ENCODE assay signal across 8 cellular contexts in the genomic region with DNA sequence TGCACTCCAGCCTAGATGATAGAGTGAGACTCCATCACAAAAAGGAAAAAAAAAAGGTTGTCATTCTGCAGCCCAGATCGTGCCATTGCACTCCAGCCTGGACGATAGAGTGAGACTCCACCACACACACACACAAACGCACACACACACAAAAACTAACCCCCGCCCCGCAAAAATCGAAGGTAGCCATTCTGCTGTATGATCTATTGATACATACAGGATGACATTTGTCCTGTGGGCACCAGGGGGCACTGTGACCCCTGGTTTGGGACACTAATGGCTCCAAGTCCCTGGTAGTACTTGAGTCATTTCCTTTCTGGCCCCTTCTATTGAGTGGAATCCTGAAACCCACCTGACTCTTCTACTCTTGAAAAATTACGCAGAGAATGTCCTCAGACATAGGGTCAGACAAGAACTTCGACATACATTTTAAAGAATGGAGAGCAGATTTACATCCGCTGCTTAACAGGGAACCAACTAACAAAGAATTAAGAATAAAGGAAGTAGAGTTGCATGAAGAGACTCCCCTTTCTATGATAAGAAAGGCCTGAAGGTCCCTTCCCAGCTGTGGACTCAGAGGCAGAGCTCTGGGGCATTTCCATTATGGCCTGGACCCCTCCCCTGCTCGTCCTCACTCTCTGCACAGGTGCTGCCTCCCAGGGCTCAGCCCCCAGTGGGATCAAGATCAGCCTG. TPM values are rescaled to one million over a fixed set of nuclear protein-coding genes. Genes with fewer than 3 reads are reported as not detected.
DNase-seq lines count a peak whose midpoint lies in the region; ATAC-seq and TF ChIP-seq lines count a peak whose summit lies in the region.

No MANE protein-coding gene starts in this region.

- H3K4ac ChIP-seq in H9 (ENCODE audit: low read depth, low read length): no peak overlapping the region

- H3K27ac Mint-ChIP-seq in CD4-positive, alpha-beta memory T cell: no peak overlapping the region
- H3K27ac Mint-ChIP-seq in H9: no peak overlapping the region

- no peaks in the 10 kb centered on the region for H3K36me3 ChIP-seq in CD4-positive, alpha-beta memory T cell (ENCODE audit: insufficient read depth, low read length)
- H3K36me3 ChIP-seq in PC-9 (ENCODE audit: low read depth) (no peaks in the 10 kb centered on the region), heart right ventricle (no peaks in the 10 kb centered on the region), gastrocnemius medialis (no peaks in the 10 kb centered on the region)

- H3K4me1 ChIP-seq in CD4-positive, alpha-beta memory T cell (ENCODE audit: insufficient read depth, low read length): no peaks in the 10 kb centered on the region
- no peaks in the 10 kb centered on the region for H3K4me1 ChIP-seq in H9 (ENCODE audit: insufficient read depth, low read length)
- no peaks in the 10 kb centered on the region for H3K4me1 ChIP-seq in PC-9 (replicated peaks; ENCODE audit: insufficient read depth)
- H3K4me1 ChIP-seq in heart right ventricle: no peaks in the 10 kb centered on the region
- no peaks in the 10 kb centered on the region for H3K4me1 ChIP-seq in gastrocnemius medialis

- H4K5ac ChIP-seq in H9 (ENCODE audit: insufficient read length, low read depth, low read length): no peak overlapping the region

- H4K91ac ChIP-seq in H9 (ENCODE audit: insufficient read length, low read depth, low read length): no peak overlapping the region

- H4K8ac ChIP-seq in H9 (replicated peaks; ENCODE audit: insufficient read length, low read depth, low read length): no peak overlapping the region

- H2AFZ ChIP-seq in H9 (ENCODE audit: low read length) (no peak overlapping the region), PC-9 (no peak overlapping the region)

- no peak overlapping the region for H3T11ph ChIP-seq in H9 (ENCODE audit: low read length)

- H3K23ac ChIP-seq in H9 (ENCODE audit: insufficient read length, low read depth, low read length): no peak overlapping the region

- H3K9me2 ChIP-seq in PC-9 (ENCODE audit: insufficient read depth): no peaks in the 10 kb centered on the region

- no peak for TF ChIP-seq POLR2A in gastrocnemius medialis (IDR thresholded peaks at IDR 0.05)

- no peak overlapping the region for H2BK120ac ChIP-seq in H9 (ENCODE audit: low read depth, low read length, poor library complexity, severe bottlenecking)

- H2BK12ac ChIP-seq in H9 (ENCODE audit: insufficient read length, low read depth, low read length): no peak overlapping the region

- H3K4me2 ChIP-seq in H9 (ENCODE audit: insufficient read depth, insufficient read length, low read length): no peak overlapping the region
- no peak overlapping the region for H3K4me2 ChIP-seq in PC-9

- no peaks in the 10 kb centered on the region for H3K23me2 ChIP-seq in H9 (ENCODE audit: insufficient read length, low read depth, low read length, poor library complexity, severe bottlenecking)

- H3K18ac ChIP-seq in H9 (ENCODE audit: insufficient read length, low read depth, low read length): no peak overlapping the region

- H3K79me2 ChIP-seq in H9 (ENCODE audit: insufficient read depth, low read length) (no peaks in the 10 kb centered on the region), PC-9 (ENCODE audit: low read depth) (no peaks in the 10 kb centered on the region)

- H3K27ac ChIP-seq in CD4-positive, alpha-beta memory T cell (ENCODE audit: low read depth, low read length): no peak overlapping the region
- H3K27ac ChIP-seq in H9 (ENCODE audit: insufficient read length, low read depth, low read length) (no peak overlapping the region), PC-9 (no peak overlapping the region), heart right ventricle (no peak overlapping the region), gastrocnemius medialis (no peak overlapping the region)

- H2BK15ac ChIP-seq in H9 (ENCODE audit: low read depth, low read length): no peak overlapping the region

- H3K4me3 ChIP-seq in CD4-positive, alpha-beta memory T cell (ENCODE audit: low read length in 2 of 2): no peak overlapping the region
- H3K4me3 ChIP-seq in PC-9: no peak overlapping the region
- no peak overlapping the region for H3K4me3 ChIP-seq in heart right ventricle
- H3K4me3 ChIP-seq in gastrocnemius medialis: no peak overlapping the region

- peaks cover 3 to 6% of the 10 kb centered on the region in 2 donors for H3K27me3 Mint-ChIP-seq in CD4-positive, alpha-beta memory T cell
- H3K27me3 Mint-ChIP-seq in H9 (ENCODE audit: low read depth): peaks cover 100% of the 10 kb centered on the region

- H3K9me3 Mint-ChIP-seq in CD4-positive, alpha-beta memory T cell: peaks cover 0 to 2% (median 0%) of the 10 kb centered on the region in 8 donors
- no peaks in the 10 kb centered on the region; a peak in 1 of 5 replicates for H3K9me3 Mint-ChIP-seq in H9

- H3K9ac ChIP-seq in H9 (ENCODE audit: extremely low read depth, insufficient read length, low read length): no peak overlapping the region

- H2BK20ac ChIP-seq in H9 (ENCODE audit: low read depth, low read length, poor library complexity, severe bottlenecking): no peak overlapping the region

- POLR2A ChIA-PET in CD4-positive, alpha-beta memory T cell (lab: Charles Lee; ENCODE audit: partially characterized antibody): no interaction called here
- POLR2A ChIA-PET in PC-9 (lab: Charles Lee; ENCODE audit: unreplicated experiment): no interaction called here

- TF ChIP-seq CTCF in H9 (conservative IDR thresholded peaks at IDR 0.05) (peak; percentile 78), PC-9 (conservative IDR thresholded peaks at IDR 0.05) (peak; percentile 75), heart right ventricle (IDR thresholded peaks at IDR 0.05) (peak; percentile 19 to 73 (median 56)), gastrocnemius medialis (IDR thresholded peaks at IDR 0.05 in 4 of 5, conservative IDR thresholded peaks at IDR 0.05 in 1 of 5) (peak in 2 of 5 experiments; percentile 13 to 16)

- no peaks in the 10 kb centered on the region for H3K27me3 ChIP-seq in CD4-positive, alpha-beta memory T cell (ENCODE audit: insufficient read depth, low read length)
- H3K27me3 ChIP-seq in H9 (ENCODE audit: insufficient read depth, low read length) (peaks cover 30% of the 10 kb centered on the region; the same call in 1 of the 2 replicates), PC-9 (ENCODE audit: insufficient read depth, low read depth) (peaks cover 20% of the 10 kb centered on the region), heart right ventricle (peaks cover 0 to 28% (median 4%) of the 10 kb centered on the region in 7 donors), gastrocnemius medialis (peaks cover 0 to 2% (median 0%) of the 10 kb centered on the region in 3 donors)

- no peaks in the 10 kb centered on the region for H4K20me1 ChIP-seq in H9 (ENCODE audit: control insufficient read depth, insufficient read depth, insufficient read length)
- H4K20me1 ChIP-seq in PC-9 (ENCODE audit: insufficient read depth): no peaks in the 10 kb centered on the region

- ATAC-seq in heart right ventricle (no peak), gastrocnemius medialis (no peak)

- no peak overlapping the region for H2AK5ac ChIP-seq in H9 (ENCODE audit: insufficient read length, low read length)

- DNase-seq in CD4-positive, alpha-beta memory T cell: peak; percentile 31 to 59 (median 36)
- DNase-seq in H9 (peak; percentile 63), PC-9 (peak; percentile 13 to 40), heart right ventricle (peak in 1 of 2 donors; percentile 23), smooth muscle cell of the brain vasculature (ENCODE audit: low read depth, low spot score) (peak; percentile 52), gastrocnemius medialis (no peak), superior temporal gyrus (ENCODE audit: extremely low spot score) (no peak)
- DNase-seq in activated T-helper 9 cell treated with anti-CD3 and anti-CD28 coated beads, Interleukin-2, amount 50 U/mL, for 16 hours (ENCODE audit: low read depth): peak; percentile 13

- H3K4me1 Mint-ChIP-seq in CD4-positive, alpha-beta memory T cell: peaks cover 0 to 4% (median 2%) of the 10 kb centered on the region in 4 donors
- H3K4me1 Mint-ChIP-seq in H9: peaks cover 11 to 18% of the 10 kb centered on the region in 2 experiments

- H3K79me1 ChIP-seq in H9 (ENCODE audit: insufficient read depth, low read depth, low read length, poor library complexity, severe bottlenecking): no peaks in the 10 kb centered on the region

- WGBS in H9 (ENCODE audit: extremely low coverage, insufficient read length, low lambda C conversion rate): no CpG with 5 or more reads among the region's 10 CpGs
- 52% methylated on average over 10 of the region's 10 CpGs for WGBS in heart right ventricle, 2 donors

- H3K9me3 ChIP-seq in CD4-positive, alpha-beta memory T cell (ENCODE audit: control insufficient read depth in 1 of 2, low read length in 2 of 2): no peaks in the 10 kb centered on the region
- H3K9me3 ChIP-seq in H9 (ENCODE audit: control insufficient read depth, low read depth, low read length) (no peaks in the 10 kb centered on the region), PC-9 (ENCODE audit: insufficient read depth, low read depth) (no peaks in the 10 kb centered on the region), heart right ventricle (no peaks in the 10 kb centered on the region), gastrocnemius medialis (no peaks in the 10 kb centered on the region)

- CTCF ChIA-PET in CD4-positive, alpha-beta memory T cell (lab: Charles Lee; ENCODE audit: partially characterized antibody): interaction anchor here (0.6 to 1.7 kb wide), 4 partner anchors 156 to 363 kb away, joined by 3 to 5 read pairs (median 3); no protein-coding TSS in a partner anchor
- CTCF ChIA-PET in PC-9 (lab: Charles Lee): no interaction called here

- no peak overlapping the region for H3K14ac ChIP-seq in H9 (ENCODE audit: insufficient read depth, low read length)

- H3K56ac ChIP-seq in H9 (ENCODE audit: insufficient read length, low read depth, low read length): no peak overlapping the region

- no peaks in the 10 kb centered on the region for H3K36me3 Mint-ChIP-seq in CD4-positive, alpha-beta memory T cell
- H3K36me3 Mint-ChIP-seq in H9 (ENCODE audit: insufficient read depth in 1 of 3, low read depth in 3 of 3): no peaks in the 10 kb centered on the region

- BruUV-seq in PC-9 (replicated peaks; lab: Mats Ljungman, UMichigan): no TSS peak

- intact Hi-C loops in CD4-positive, alpha-beta memory T cell (cut with micrococcal nuclease): loop anchor here (1.0 to 2.0 kb wide), 3 partner anchors 93 to 362 kb away; no protein-coding TSS in a partner anchor
- intact Hi-C loops in PC-9 (cut with micrococcal nuclease; ENCODE audit: unreplicated experiment): no loop called here
- intact Hi-C loops in heart right ventricle (cut with DNase I): loop anchor here in 4 of 10 donors (10.0 kb wide), 3 partner anchors 91 to 531 kb away; no protein-coding TSS in a partner anchor
- intact Hi-C loops in gastrocnemius medialis (cut with DNase I; ENCODE audit: low total_unique reads): loop anchor here (5.0 kb wide), 1 partner anchor 93 kb away; no protein-coding TSS in a partner anchor

- in situ Hi-C loops in gastrocnemius medialis (cut with MboI; ENCODE audit: low sequenced_read_pairs in 4 of 4): no loop called here

- no peak overlapping the region for H2BK5ac ChIP-seq in H9 (ENCODE audit: insufficient read length, low read length)

- no peaks in the 10 kb centered on the region for H3F3A ChIP-seq in PC-9 (ENCODE audit: insufficient read depth, low read depth)

- H3K4me3 Mint-ChIP-seq in CD4-positive, alpha-beta memory T cell: no peak overlapping the region
- no peak overlapping the region for H3K4me3 Mint-ChIP-seq in H9

RNA-seq across cellular contexts. Expression of gene PRAME, which starts 35.0 kb away (rescaled TPM):
- total RNA-seq in CD4-positive, alpha-beta memory T cell: not detected
- not detected for polyA plus RNA-seq in CD4-positive, alpha-beta memory T cell
- 0.29 and 0.31 TPM in 2 replicates for total RNA-seq in H9 (2021)
- total RNA-seq in PC-9 (2021): not detected in 2 replicates
- under 1 TPM in 3 of 10 donors, not detected in 7; 0.35 to 0.49 (median 0.46) TPM for total RNA-seq in heart right ventricle
- under 1 TPM in 1 of 2 donors, not detected in 1; 0.22 TPM for polyA plus RNA-seq in heart right ventricle
- not detected for total RNA-seq in gastrocnemius medialis

RNA-seq across cellular contexts. Expression of gene GGTLC2, which starts 50.3 kb away (rescaled TPM):
- total RNA-seq in CD4-positive, alpha-beta memory T cell: not detected
- polyA plus RNA-seq in CD4-positive, alpha-beta memory T cell: not detected
- total RNA-seq in H9 (2021): not detected in 2 replicates
- total RNA-seq in PC-9 (2021): not detected in 2 replicates
- not detected for total RNA-seq in heart right ventricle
- polyA plus RNA-seq in heart right ventricle: not detected
- total RNA-seq in gastrocnemius medialis: not detected

Comparison
In these comparisons a context has a peak if more than half of its experiments do, and no peak if none do; other contexts are left out.
1. DNase-seq: peak in CD4-positive, alpha-beta memory T cell (5 of 5), H9 (single experiment), PC-9 (2 of 2), activated T-helper 9 cell treated with anti-CD3 and anti-CD28 coated beads, Interleukin-2, amount 50 U/mL, for 16 hours (single experiment) and smooth muscle cell of the brain vasculature (single experiment); none in gastrocnemius medialis (0 of 2) and superior temporal gyrus (single experiment).